Comparison of ENCODE assay signal across 18 cellular contexts in genomic region chr6:4270001-4270400, GRCh38.
DNase-seq lines count a peak whose midpoint lies in the region; ATAC-seq and TF ChIP-seq lines count a peak whose summit lies in the region.
"Had no signal": no experiment of that assay in that cellular context is flagged by ENCODE, and none has a peak within 500 bp of the region (broad histone marks: within the 10 kb centered on the region; RNA-seq: fewer than 3 reads in every experiment).

No MANE protein-coding gene starts in this region.

- no peak overlapping the region for H2BK5ac ChIP-seq in mesenchymal stem cell (ENCODE audit: low read depth, low read length, poor library complexity, severe bottlenecking)

- no peak overlapping the region for H2AK5ac ChIP-seq in mesenchymal stem cell (ENCODE audit: low read length, severe bottlenecking)

- WGBS in mesenchymal stem cell: 95% methylated on average over 4 of the region's 4 CpGs

- intact Hi-C loops in tibial artery (cut with DNase I; ENCODE audit: low total_unique reads): no loop called here

- H3K9ac ChIP-seq in mesenchymal stem cell (ENCODE audit: low read length): no peak overlapping the region

- no peak overlapping the region for H2AFZ ChIP-seq in mesenchymal stem cell (ENCODE audit: low read depth, low read length)

- H3K4me1 ChIP-seq in mesenchymal stem cell (ENCODE audit: control insufficient read depth, insufficient read depth, low read depth, low read length) (no peaks in the 10 kb centered on the region), tibial artery (no peaks in the 10 kb centered on the region)
- H3K4me1 ChIP-seq: BE2C had no signal

- no peak overlapping the region for H4K91ac ChIP-seq in mesenchymal stem cell (ENCODE audit: low read length)

- no peak overlapping the region for H2BK15ac ChIP-seq in mesenchymal stem cell (ENCODE audit: low read depth, poor library complexity, severe bottlenecking)

- no peak overlapping the region for H3K4me2 ChIP-seq in mesenchymal stem cell (ENCODE audit: low read length, poor library complexity, severe bottlenecking)

- H2BK12ac ChIP-seq in mesenchymal stem cell (ENCODE audit: low read length in 2 of 2): no peak overlapping the region

- ATAC-seq in GM19452 (IDR thresholded peaks at IDR 0.05; ENCODE audit: unreplicated experiment): no peak
- ATAC-seq: HepG2 had no signal

- H3K27me3 ChIP-seq in mesenchymal stem cell (ENCODE audit: control insufficient read depth in 1 of 2, insufficient read depth in 1 of 2, low read length in 2 of 2) (peaks cover 6 to 18% of the 10 kb centered on the region in 2 experiments), tibial artery (no peaks in the 10 kb centered on the region)
- H3K27me3 ChIP-seq: BE2C had no signal

- no peak overlapping the region for H3K27ac ChIP-seq in mesenchymal stem cell (ENCODE audit: low read length, poor library complexity, severe bottlenecking)
- H3K27ac ChIP-seq in tibial artery: no peak overlapping the region

- H3K36me3 ChIP-seq in mesenchymal stem cell (ENCODE audit: control insufficient read depth in 1 of 2, insufficient read depth in 2 of 2, low read depth in 1 of 2, low read length in 2 of 2) (no peaks in the 10 kb centered on the region), tibial artery (no peaks in the 10 kb centered on the region)
- H3K36me3 ChIP-seq: BE2C had no signal

- H3K4me3 ChIP-seq in mesenchymal stem cell (ENCODE audit: insufficient read depth in 1 of 2, low read depth in 1 of 2, low read length in 2 of 2) (no peak overlapping the region), tibial artery (no peak overlapping the region)

- no peak overlapping the region for H3K23ac ChIP-seq in mesenchymal stem cell (ENCODE audit: low read length in 2 of 2)

- no peaks in the 10 kb centered on the region for H3K9me3 ChIP-seq in mesenchymal stem cell (ENCODE audit: control insufficient read depth, low read length)
- H3K9me3 ChIP-seq in tibial artery: no peaks in the 10 kb centered on the region
- H3K9me3 ChIP-seq: BE2C had no signal

- no peak overlapping the region for H3K18ac ChIP-seq in mesenchymal stem cell (ENCODE audit: low read depth in 1 of 2, low read length in 2 of 2)

- no peak overlapping the region for H3K4ac ChIP-seq in mesenchymal stem cell (ENCODE audit: low read depth in 1 of 2, low read length in 2 of 2)

- TF ChIP-seq CTCF in GM20000 (IDR thresholded peaks at IDR 0.05; ENCODE audit: extremely low read depth, missing control alignments): no peak
- no peak for TF ChIP-seq CTCF in tibial artery (IDR thresholded peaks at IDR 0.05)

- H3K14ac ChIP-seq in mesenchymal stem cell (ENCODE audit: low read length in 2 of 2): no peak overlapping the region

- H3K79me1 ChIP-seq in mesenchymal stem cell (replicated peaks; ENCODE audit: low read length, poor library complexity, severe bottlenecking): no peaks in the 10 kb centered on the region

- H2BK120ac ChIP-seq in mesenchymal stem cell (ENCODE audit: low read depth, low read length): no peak overlapping the region

- peak; percentile 67 for DNase-seq in NCI-H1694 (lab: John Stamatoyannopoulos, UW)
- DNase-seq in NCI-H2171 (lab: John Stamatoyannopoulos, UW): peak; percentile 45
- no peak for DNase-seq in mesenchymal stem cell
- DNase-seq in NCI-H2227 (lab: John Stamatoyannopoulos, UW; ENCODE audit: unreplicated experiment): no peak
- no peak for DNase-seq in GM20000 (ENCODE audit: low spot score)
- no peak for DNase-seq in tibial artery
- DNase-seq: ACHN; BE2C; CD4-positive, CD25-positive, alpha-beta regulatory T cell; CD8-positive, alpha-beta memory T cell; COR-L47; DMS153; DMS79; GDM1; GOT3; H7 had no signal

- H4K8ac ChIP-seq in mesenchymal stem cell (ENCODE audit: low read length): peak overlapping the region; percentile 55

Comparison
In these comparisons a context has a peak if more than half of its experiments do, and no peak if none do; other contexts are left out.
1. DNase-seq: peak in NCI-H1694 (single experiment) and NCI-H2171 (single experiment); none in mesenchymal stem cell (single experiment), NCI-H2227 (single experiment), GM20000 (single experiment) and tibial artery (0 of 2).